In the genomic region with DNA sequence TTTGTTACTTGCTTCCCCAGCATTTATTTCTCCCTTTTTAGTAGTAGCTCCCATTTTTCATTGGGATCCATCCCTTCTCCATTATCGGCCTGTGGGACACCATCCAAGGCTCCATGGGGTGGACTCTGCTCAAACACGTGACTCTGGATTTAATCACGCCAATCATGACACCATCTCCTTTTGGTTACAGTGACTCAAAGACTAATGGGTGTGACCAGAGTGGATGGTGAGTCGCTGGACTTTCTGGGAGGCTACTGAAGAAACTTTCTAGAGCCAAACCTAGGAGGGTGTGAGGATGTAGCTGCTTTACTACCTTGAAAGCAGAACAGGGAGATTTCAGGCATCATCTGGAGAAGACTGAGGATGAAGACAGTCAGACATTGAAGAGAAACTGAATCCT, we compare ENCODE assay signal across 21 cellular contexts.
A peak's percentile ranks its signal among the peaks of the same experiment; 100 is the strongest.
DNase-seq lines count a peak whose midpoint lies in the region; ATAC-seq, FAIRE-seq and TF ChIP-seq lines count a peak whose summit lies in the region.
"Had no signal": no experiment of that assay in that cellular context is flagged by ENCODE, and none has a peak within 500 bp of the region (broad histone marks: within the 10 kb centered on the region; RNA-seq: fewer than 3 reads in every experiment).

No MANE protein-coding gene starts in this region.

- no peak for TF ChIP-seq POLR2A in H54 (IDR thresholded peaks at IDR 0.05; ENCODE audit: low read depth, low read length)

- FAIRE-seq in H54 (lab: Jason Lieb, UNC) (peak; percentile 67), small intestine (lab: Jason Lieb, UNC) (no peak)
- FAIRE-seq: endometrium, GM12891 had no signal

- H3K9me3 ChIP-seq in small intestine (ENCODE audit: control insufficient read depth, low read depth): peaks cover 2% of the 10 kb centered on the region
- H3K9me3 ChIP-seq: left lung, prostate gland, vagina had no signal

- no peaks in the 10 kb centered on the region for H3K27me3 ChIP-seq in small intestine (ENCODE audit: control insufficient read depth in 2 of 2, insufficient read depth in 2 of 2, low read length in 2 of 2)
- H3K27me3 ChIP-seq: left lung, vagina had no signal

- no peak overlapping the region for H3K4me3 ChIP-seq in fibroblast of pulmonary artery (replicated peaks; ENCODE audit: low read depth, low read length)
- H3K4me3 ChIP-seq in small intestine (ENCODE audit: low read depth in 1 of 2, low read length in 2 of 2): no peak overlapping the region
- H3K4me3 ChIP-seq: left lung, prostate gland, vagina had no signal

- WGBS in small intestine, 3 donors: 69 to 85% (median 71%) methylated on average over 4 of the region's 4 CpGs

- TF ChIP-seq CTCF in fibroblast of pulmonary artery (IDR thresholded peaks at IDR 0.05; ENCODE audit: low read length, missing control alignments): no peak

- intact Hi-C loops in head of caudate nucleus (cut with DNase I): no loop called here
- intact Hi-C loops in left cardiac atrium (cut with DNase I): no loop called here

- H3K4me1 ChIP-seq in small intestine (ENCODE audit: control insufficient read depth in 2 of 2, insufficient read depth in 1 of 2, low read depth in 1 of 2, low read length in 1 of 2): no peaks in the 10 kb centered on the region
- H3K4me1 ChIP-seq: left lung, prostate gland, vagina had no signal

- ATAC-seq in left cardiac atrium: no peak
- ATAC-seq: left lung had no signal

- no peaks in the 10 kb centered on the region for H3K36me3 ChIP-seq in small intestine (ENCODE audit: control insufficient read depth in 2 of 2, insufficient read depth in 2 of 2, low read length in 2 of 2)
- H3K36me3 ChIP-seq: left lung, prostate gland, vagina had no signal

- no peak overlapping the region for H3K27ac ChIP-seq in small intestine (ENCODE audit: low read depth in 1 of 2, low read length in 1 of 2)
- H3K27ac ChIP-seq: left lung, prostate gland, vagina had no signal

- DNase-seq in H54 (ENCODE audit: insufficient read length, low spot score) (peak; percentile 49), RPMI7951 (ENCODE audit: low read depth) (peak; percentile 53), fibroblast of pulmonary artery (ENCODE audit: low read depth) (peak; percentile 20), small intestine (peak; percentile 6), head of caudate nucleus (no peak), pons (ENCODE audit: low spot score) (no peak), left cardiac atrium (no peak)
- DNase-seq: activated CD4-positive, alpha-beta T cell treated with anti-CD3 and anti-CD28 coated beads for 48 hours; C1 segment of cervical spinal cord; DND-41; H7; hippocampal formation; left lung; naive B cell; NCI-H2081; NCI-H82; SHP77 had no signal

Comparison
In these comparisons a context has a peak if more than half of its experiments do, and no peak if none do; other contexts are left out.
1. DNase-seq: peak in H54 (single experiment), RPMI7951 (single experiment), fibroblast of pulmonary artery (single experiment) and small intestine (single experiment); none in head of caudate nucleus (0 of 42), pons (single experiment) and left cardiac atrium (single experiment).